Comparison of ENCODE assay signal across 9 cellular contexts in genomic region chr1:77975386-77975785, GRCh38. TPM values are rescaled to one million over a fixed set of nuclear protein-coding genes. Genes with fewer than 3 reads are reported as not detected.
DNase-seq lines count a peak whose midpoint lies in the region; ATAC-seq lines count a peak whose summit lies in the region.
"Had no signal": no experiment of that assay in that cellular context is flagged by ENCODE, and none has a peak within 500 bp of the region (broad histone marks: within the 10 kb centered on the region; RNA-seq: fewer than 3 reads in every experiment).

No MANE protein-coding gene starts in this region.

- no peaks in the 10 kb centered on the region for H3K9me3 Mint-ChIP-seq in activated naive CD4-positive, alpha-beta T cell treated with anti-CD3 and anti-CD28 coated beads, Interleukin-2, amount 10 ng/mL, durations not matched to agents 7 days and 5 days
- no peaks in the 10 kb centered on the region for H3K9me3 Mint-ChIP-seq in T-helper 1 cell treated with Interleukin-12 subunit alpha and Interleukin-12 subunit beta and Interleukin-4 antibody, amounts not matched to agents 30 μg/mL and 1 μg/mL, for 36 hours
- H3K9me3 Mint-ChIP-seq in stimulated activated effector memory CD8-positive, alpha-beta T cell treated with anti-CD3 and anti-CD28 coated beads, Interleukin-12 subunit alpha, Interleukin-12 subunit beta, amount 100 ng/mL, for 72 hours, result peaks cover 2% of the 10 kb centered on the region

- peaks cover 48% of the 10 kb centered on the region for H3K4me1 Mint-ChIP-seq in activated naive CD4-positive, alpha-beta T cell treated with anti-CD3 and anti-CD28 coated beads, Interleukin-2, amount 10 ng/mL, durations not matched to agents 7 days and 5 days
- peaks cover 36% of the 10 kb centered on the region for H3K4me1 Mint-ChIP-seq in T-helper 1 cell treated with Interleukin-12 subunit alpha and Interleukin-12 subunit beta and Interleukin-4 antibody, amounts not matched to agents 30 μg/mL and 1 μg/mL, for 36 hours (ENCODE audit: low read depth)
- peaks cover 48% of the 10 kb centered on the region for H3K4me1 Mint-ChIP-seq in stimulated activated effector memory CD8-positive, alpha-beta T cell treated with anti-CD3 and anti-CD28 coated beads, Interleukin-12 subunit alpha, Interleukin-12 subunit beta, amount 100 ng/mL, for 72 hours

- peaks cover 32% of the 10 kb centered on the region for H3K36me3 Mint-ChIP-seq in activated naive CD4-positive, alpha-beta T cell treated with anti-CD3 and anti-CD28 coated beads, Interleukin-2, amount 10 ng/mL, durations not matched to agents 7 days and 5 days
- peaks cover 24% of the 10 kb centered on the region for H3K36me3 Mint-ChIP-seq in T-helper 1 cell treated with Interleukin-12 subunit alpha and Interleukin-12 subunit beta and Interleukin-4 antibody, amounts not matched to agents 30 μg/mL and 1 μg/mL, for 36 hours (ENCODE audit: low read depth)
- no peaks in the 10 kb centered on the region for H3K36me3 Mint-ChIP-seq in stimulated activated effector memory CD8-positive, alpha-beta T cell treated with anti-CD3 and anti-CD28 coated beads, Interleukin-12 subunit alpha, Interleukin-12 subunit beta, amount 100 ng/mL, for 72 hours

- intact Hi-C loops in left colon (cut with DNase I, micrococcal nuclease), result loop anchor here in 1 of 2 donors (10.0 kb wide), 1 partner anchor 139 kb away; no protein-coding TSS in a partner anchor

- no peaks in the 10 kb centered on the region for H3K27me3 Mint-ChIP-seq in activated naive CD4-positive, alpha-beta T cell treated with anti-CD3 and anti-CD28 coated beads, Interleukin-2, amount 10 ng/mL, durations not matched to agents 7 days and 5 days
- no peaks in the 10 kb centered on the region for H3K27me3 Mint-ChIP-seq in T-helper 1 cell treated with Interleukin-12 subunit alpha and Interleukin-12 subunit beta and Interleukin-4 antibody, amounts not matched to agents 30 μg/mL and 1 μg/mL, for 36 hours (ENCODE audit: low read depth)

- peak overlapping the region; percentile 72 for H3K4me3 Mint-ChIP-seq in activated naive CD4-positive, alpha-beta T cell treated with anti-CD3 and anti-CD28 coated beads, Interleukin-2, amount 10 ng/mL, durations not matched to agents 7 days and 5 days
- H3K4me3 Mint-ChIP-seq in T-helper 1 cell treated with Interleukin-12 subunit alpha and Interleukin-12 subunit beta and Interleukin-4 antibody, amounts not matched to agents 30 μg/mL and 1 μg/mL, for 36 hours, result peak overlapping the region; percentile 72
- H3K4me3 Mint-ChIP-seq in stimulated activated effector memory CD8-positive, alpha-beta T cell treated with anti-CD3 and anti-CD28 coated beads, Interleukin-12 subunit alpha, Interleukin-12 subunit beta, amount 100 ng/mL, for 72 hours, result no peak overlapping the region

- DNase-seq in activated naive CD4-positive, alpha-beta T cell treated with anti-CD3 and anti-CD28 coated beads, Interleukin-2, amount 10 ng/mL, durations not matched to agents 7 days and 5 days, result no peak
- no peak for DNase-seq in activated naive CD4-positive, alpha-beta T cell treated with anti-CD3 and anti-CD28 coated beads, Interleukin-2, amount 50 U/mL, for 16 hours
- DNase-seq in fibroblast of peridontal ligament (ENCODE audit: extremely low read depth) (peak; percentile 33), left colon (no peak), NCI-H2029 treated with DMSO at 0.1 percent for 48 hours (lab: John Stamatoyannopoulos, UW) (no peak), NCI-H1694 (lab: John Stamatoyannopoulos, UW) (no peak)
- DNase-seq in stimulated activated effector memory CD8-positive, alpha-beta T cell treated with anti-CD3 and anti-CD28 coated beads, Interleukin-12 subunit alpha, Interleukin-12 subunit beta, amount 100 ng/mL, for 72 hours (ENCODE audit: low spot score in 2 of 2), result no peak
- DNase-seq: mucosa of descending colon had no signal

- CTCF ChIA-PET in activated naive CD4-positive, alpha-beta T cell treated with anti-CD3 and anti-CD28 coated beads, Interleukin-2, amount 10 ng/mL, durations not matched to agents 7 days and 5 days (lab: Charles Lee), result no interaction called here

- H3K27ac Mint-ChIP-seq in activated naive CD4-positive, alpha-beta T cell treated with anti-CD3 and anti-CD28 coated beads, Interleukin-2, amount 10 ng/mL, durations not matched to agents 7 days and 5 days, result peak overlapping the region; percentile 37
- peak overlapping the region; percentile 41 for H3K27ac Mint-ChIP-seq in T-helper 1 cell treated with Interleukin-12 subunit alpha and Interleukin-12 subunit beta and Interleukin-4 antibody, amounts not matched to agents 30 μg/mL and 1 μg/mL, for 36 hours
- no peak overlapping the region for H3K27ac Mint-ChIP-seq in stimulated activated effector memory CD8-positive, alpha-beta T cell treated with anti-CD3 and anti-CD28 coated beads, Interleukin-12 subunit alpha, Interleukin-12 subunit beta, amount 100 ng/mL, for 72 hours

- peak; percentile 44 for ATAC-seq in stimulated activated effector memory CD8-positive, alpha-beta T cell treated with anti-CD3 and anti-CD28 coated beads, Interleukin-12 subunit alpha, Interleukin-12 subunit beta, amount 100 ng/mL, for 72 hours
- ATAC-seq in left colon, result no peak
- ATAC-seq: mucosa of descending colon had no signal

RNA-seq across cellular contexts. Expression of gene FUBP1, which starts 3.5 kb away (rescaled TPM):
- total RNA-seq in left colon, result 10 to 100 TPM; 78.0 to 94.7 TPM

RNA-seq across cellular contexts. Expression of gene DNAJB4, which starts 29.4 kb away (rescaled TPM):
- 10 to 100 TPM; 10.5 to 15.9 TPM for total RNA-seq in left colon
